In the genomic region with DNA sequence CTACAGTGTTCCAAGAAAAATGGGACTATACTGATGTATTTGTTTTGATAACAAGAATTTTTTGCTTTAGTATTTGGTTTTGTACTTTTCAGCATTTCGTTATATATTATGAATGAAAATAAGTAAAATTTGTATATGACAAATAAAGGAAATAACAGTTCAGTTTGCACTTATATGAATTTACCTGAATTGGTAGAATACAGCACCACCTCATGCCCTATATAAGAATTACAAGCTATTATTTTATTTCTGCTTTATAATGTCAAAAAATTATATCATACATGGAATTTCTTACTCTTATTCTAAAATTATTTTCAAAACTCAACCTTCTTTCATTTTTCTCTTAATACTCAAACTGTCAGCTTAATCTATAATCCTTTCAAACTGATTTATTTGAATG, we compare ENCODE assay signal across 8 cellular contexts. TPM values are rescaled to one million over a fixed set of nuclear protein-coding genes. Genes with fewer than 3 reads are reported as not detected.
DNase-seq lines count a peak whose midpoint lies in the region; ATAC-seq, FAIRE-seq and TF ChIP-seq lines count a peak whose summit lies in the region.

No MANE protein-coding gene starts in this region.

- intact Hi-C loops in K562 (cut with micrococcal nuclease) (loop anchor here (5.0 kb wide), 1 partner anchor 221 kb away; no protein-coding TSS in a partner anchor), mucosa of descending colon (cut with DNase I, micrococcal nuclease) (no loop called here)

- DNase-seq in D341Med (ENCODE audit: low spot score), result peak; percentile 5
- peak; percentile 5 for DNase-seq in Jurkat, Clone E6-1 (ENCODE audit: low read depth, low spot score)
- no peak for DNase-seq in K562 (ENCODE audit: extremely low read depth in 1 of 4, low spot score in 3 of 4)
- peak; percentile 35 to 40 for DNase-seq in lung microvascular endothelial cell (ENCODE audit: low read depth in 2 of 2)
- DNase-seq in DMS153 treated with DMSO at 0.1 percent for 48 hours (lab: John Stamatoyannopoulos, UW; ENCODE audit: unreplicated experiment), result no peak
- no peak for DNase-seq in mucosa of descending colon
- no peak for DNase-seq in LoVo (ENCODE audit: low spot score)

- peaks cover 18% of the 10 kb centered on the region for H3K36me3 Mint-ChIP-seq in activated T-helper 17 cell treated with anti-CD3 and anti-CD28 coated beads, Interleukin-2, amount 50 U/mL, for 72 hours (ENCODE audit: low read depth)

- no peak for TF ChIP-seq EP300 in K562 (IDR thresholded peaks at IDR 0.05; ENCODE audit: low read length)

- POLR2A ChIA-PET in K562 (lab: Yijun Ruan, JAX), result interaction anchor here (1.9 kb wide), 1 partner anchor 9 kb away, joined by 4 read pairs; no protein-coding TSS in a partner anchor

- TF ChIP-seq POLR2A in K562 (conservative IDR thresholded peaks at IDR 0.05), result no peak

- H3K27ac Mint-ChIP-seq in activated T-helper 17 cell treated with anti-CD3 and anti-CD28 coated beads, Interleukin-2, amount 50 U/mL, for 72 hours, result no peak overlapping the region

- FAIRE-seq in K562 (lab: Jason Lieb, UNC), result no peak

- in situ Hi-C loops in K562 (cut with MboI), result no loop called here

- H3K36me3 ChIP-seq in K562 (ENCODE audit: control insufficient read depth, insufficient read depth, low read length) (no peaks in the 10 kb centered on the region), mucosa of descending colon (ENCODE audit: low read depth) (no peaks in the 10 kb centered on the region)

- no peak overlapping the region for H2AFZ ChIP-seq in K562 (ENCODE audit: low read depth, low read length)

- no peak overlapping the region for H3K27ac ChIP-seq in K562 (ENCODE audit: extremely low read depth, low read depth, low read length)

- no peak overlapping the region for H3K9ac ChIP-seq in K562 (ENCODE audit: insufficient read depth in 1 of 2, low read depth in 2 of 2, low read length in 2 of 2)

- BruUV-seq in K562 (replicated peaks; lab: Mats Ljungman, UMichigan), result no TSS peak

- CTCF ChIA-PET in K562 (lab: Yijun Ruan, JAX; ENCODE audit: low intra/inter-chr PET ratio), result interaction anchor here (0.6 to 0.7 kb wide), 2 partner anchors 72 to 210 kb away, joined by 3 read pairs; no protein-coding TSS in a partner anchor

- ATAC-seq in K562 (no peak), mucosa of descending colon (no peak)
- no peak for ATAC-seq in activated T-helper 17 cell treated with anti-CD3 and anti-CD28 coated beads, Interleukin-2, amount 50 U/mL, for 72 hours (replicated peaks)

- no peaks in the 10 kb centered on the region for H3K9me3 ChIP-seq in K562 (replicated peaks; ENCODE audit: control insufficient read depth, insufficient read depth, low read depth, low read length)
- no peaks in the 10 kb centered on the region for H3K9me3 ChIP-seq in mucosa of descending colon

- no peaks in the 10 kb centered on the region for H3K9me1 ChIP-seq in K562 (ENCODE audit: control insufficient read depth, insufficient read depth, low read length)

- no peaks in the 10 kb centered on the region for H4K20me1 ChIP-seq in K562 (replicated peaks; ENCODE audit: control insufficient read depth, insufficient read depth, low read length)

- no peaks in the 10 kb centered on the region for H3K79me2 ChIP-seq in K562 (ENCODE audit: control insufficient read depth, insufficient read depth, low read length)

- WGBS in K562 (ENCODE audit: insufficient coverage, low coverage, missing lambda C conversion rate), result 11% methylated on average over 1 of the region's 1 CpG

- H3K4me3 Mint-ChIP-seq in activated T-helper 17 cell treated with anti-CD3 and anti-CD28 coated beads, Interleukin-2, amount 50 U/mL, for 72 hours, result no peak overlapping the region

- no peaks in the 10 kb centered on the region for H3K27me3 ChIP-seq in K562 (ENCODE audit: control insufficient read depth in 2 of 2, insufficient read depth in 2 of 2, low read length in 2 of 2)

- H3K4me1 ChIP-seq in K562 (replicated peaks in 1 of 2; ENCODE audit: control insufficient read depth in 2 of 2, insufficient read depth in 2 of 2, low read length in 2 of 2), result no peaks in the 10 kb centered on the region
- no peaks in the 10 kb centered on the region for H3K4me1 ChIP-seq in mucosa of descending colon (ENCODE audit: low read depth)

- no peaks in the 10 kb centered on the region for H3K4me1 Mint-ChIP-seq in activated T-helper 17 cell treated with anti-CD3 and anti-CD28 coated beads, Interleukin-2, amount 50 U/mL, for 72 hours

- TF ChIP-seq CTCF in K562 (IDR thresholded peaks at IDR 0.05 in 2 of 3, conservative IDR thresholded peaks at IDR 0.05 in 1 of 3; ENCODE audit: insufficient read depth in 2 of 3, low read depth in 1 of 3, low read length in 3 of 3) (peak in 2 of 3 experiments; percentile 12 to 66; a peak in 3 of 6 replicates), mucosa of descending colon (IDR thresholded peaks at IDR 0.05) (no peak)

- no peak overlapping the region for H3K4me2 ChIP-seq in K562 (ENCODE audit: insufficient read depth, low read length)

- H3K9me3 Mint-ChIP-seq in activated T-helper 17 cell treated with anti-CD3 and anti-CD28 coated beads, Interleukin-2, amount 50 U/mL, for 72 hours, result no peaks in the 10 kb centered on the region

- peak; percentile 32 to 54 for TF ChIP-seq RAD21 in K562 (CRISPR knock-in tag; conservative IDR thresholded peaks at IDR 0.05 in 1 of 2, IDR thresholded peaks at IDR 0.05 in 1 of 2)

- H3K4me3 ChIP-seq in Jurkat, Clone E6-1 (ENCODE audit: low read length), result no peak overlapping the region
- H3K4me3 ChIP-seq in K562 (no peak overlapping the region), mucosa of descending colon (no peak overlapping the region)

- H3K27me3 Mint-ChIP-seq in activated T-helper 17 cell treated with anti-CD3 and anti-CD28 coated beads, Interleukin-2, amount 50 U/mL, for 72 hours, result no peaks in the 10 kb centered on the region

RNA-seq across cellular contexts. Expression of gene EFCAB7, which starts 14.6 kb away (rescaled TPM):
- polyA plus RNA-seq in Jurkat, Clone E6-1 (2012; ENCODE audit: insufficient read depth, insufficient read length), result 10.0 TPM
- total RNA-seq in K562 (2011; cell fraction: chromatin; rRNA removed; ENCODE audit: low replicate concordance), result 2.8 and 10.9 TPM in 2 replicates
- total RNA-seq in K562 (2011; cell fraction: nucleolus; rRNA removed), result 1.0 and 2.8 TPM in 2 replicates
- total RNA-seq in K562 (2011; cell fraction: nucleoplasm; rRNA removed), result 2.8 and 3.1 TPM in 2 replicates
- total RNA-seq in K562 (2014; rRNA removed), result 2.6 and 3.2 TPM in 2 replicates
- 6.6 and 7.7 TPM in 2 replicates for total RNA-seq in K562 (2014; rRNA removed; fragmentation: Illumina TruSeq; extraction: Trizol)
- total RNA-seq in K562 (2015; rRNA removed; fragmentation: Illumina TruSeq; extraction: Trizol), result 6.1 and 6.5 TPM in 2 replicates
- 3.5 and 4.3 TPM in 2 replicates for total RNA-seq in K562 (2021)
- polyA plus RNA-seq in K562 (2011; rRNA removed), result 5.0 and 5.1 TPM in 2 replicates
- polyA plus RNA-seq in K562 (2011; cell fraction: cytosol; rRNA removed), result 0.33 and 1.5 TPM in 2 replicates
- 2.3 and 4.4 TPM in 2 replicates for polyA plus RNA-seq in K562 (2011; cell fraction: nucleus; rRNA removed)
- polyA plus RNA-seq in K562 (2012), result 2.5 and 5.1 TPM in 2 replicates
- polyA plus RNA-seq in K562 (2014; fragmentation: Illumina TruSeq; extraction: Trizol), result 5.3 and 6.2 TPM in 2 replicates
- 1 to 10 TPM; 5.7 to 7.6 TPM for polyA plus RNA-seq in K562 (2014; fragmentation: Nextera tagmentation; extraction: Ambion mirVana)
- polyA plus RNA-seq in K562 (2014; rRNA removed), result 5.1 and 6.8 TPM in 2 replicates
- polyA minus RNA-seq in K562 (2011; rRNA and poly(A)+ RNA removed), result 4.2 and 4.4 TPM in 2 replicates
- polyA minus RNA-seq in K562 (2011; cell fraction: cytosol; rRNA and poly(A)+ RNA removed), result 2.0 and 2.9 TPM in 2 replicates
- polyA minus RNA-seq in K562 (2011; cell fraction: nucleus; rRNA and poly(A)+ RNA removed), result 3.5 and 4.8 TPM in 2 replicates
- total RNA-seq in lung microvascular endothelial cell, result 2.4 and 3.2 TPM in 2 replicates
- 10 to 100 TPM in 1 of 2 donors, 1 to 10 TPM in 1; 9.7 to 10.5 TPM for total RNA-seq in activated T-helper 17 cell treated with anti-CD3 and anti-CD28 coated beads, Interleukin-2, amount 50 U/mL, for 72 hours
- total RNA-seq in mucosa of descending colon, result 1 to 10 TPM; 3.9 to 5.2 (median 4.9) TPM

RNA-seq across cellular contexts. Expression of gene ITGB3BP, which starts 14.9 kb away (rescaled TPM):
- 84.3 TPM for polyA plus RNA-seq in Jurkat, Clone E6-1 (2012; ENCODE audit: insufficient read depth, insufficient read length)
- total RNA-seq in K562 (2011; cell fraction: chromatin; rRNA removed; ENCODE audit: low replicate concordance), result 18.4 and 99.3 TPM in 2 replicates
- total RNA-seq in K562 (2011; cell fraction: nucleolus; rRNA removed), result 9.2 and 16.3 TPM in 2 replicates
- 38.0 and 73.1 TPM in 2 replicates for total RNA-seq in K562 (2011; cell fraction: nucleoplasm; rRNA removed)
- total RNA-seq in K562 (2014; rRNA removed) (52.7 and 62.8 TPM in 2 replicates), K562 (2014; rRNA removed; fragmentation: Illumina TruSeq; extraction: Trizol) (110 and 123 TPM in 2 replicates), K562 (2015; rRNA removed; fragmentation: Illumina TruSeq; extraction: Trizol) (80.5 and 95.0 TPM in 2 replicates), K562 (2021) (67.6 and 79.3 TPM in 2 replicates), lung microvascular endothelial cell (4.6 and 15.7 TPM in 2 replicates), mucosa of descending colon (10 to 100 TPM; 11.8 to 16.8 (median 12.9) TPM)
- polyA plus RNA-seq in K562 (2011; rRNA removed) (91.9 and 111 TPM in 2 replicates), K562 (2014; fragmentation: Illumina TruSeq; extraction: Trizol) (130 and 136 TPM in 2 replicates), K562 (2014; fragmentation: Nextera tagmentation; extraction: Ambion mirVana) (100 to 1,000 TPM; 150 to 151 TPM), K562 (2014; rRNA removed) (84.5 and 94.4 TPM in 2 replicates)
- polyA plus RNA-seq in K562 (2011; cell fraction: cytosol; rRNA removed), result 11.2 and 26.3 TPM in 2 replicates
- polyA plus RNA-seq in K562 (2011; cell fraction: nucleus; rRNA removed), result 32.5 and 34.2 TPM in 2 replicates
- polyA plus RNA-seq in K562 (2012), result 89.8 and 107 TPM in 2 replicates
- 39.4 and 47.9 TPM in 2 replicates for polyA minus RNA-seq in K562 (2011; rRNA and poly(A)+ RNA removed)
- 12.3 and 15.0 TPM in 2 replicates for polyA minus RNA-seq in K562 (2011; cell fraction: cytosol; rRNA and poly(A)+ RNA removed)
- 32.3 and 54.9 TPM in 2 replicates for polyA minus RNA-seq in K562 (2011; cell fraction: nucleus; rRNA and poly(A)+ RNA removed)
- 10 to 100 TPM; 46.4 to 55.2 TPM for total RNA-seq in activated T-helper 17 cell treated with anti-CD3 and anti-CD28 coated beads, Interleukin-2, amount 50 U/mL, for 72 hours

RNA-seq across cellular contexts. Expression of gene PGM1, which starts 55.3 kb away (rescaled TPM):
- polyA plus RNA-seq in Jurkat, Clone E6-1 (2012; ENCODE audit: insufficient read depth, insufficient read length), result 54.0 TPM
- not detected in 2 replicates for total RNA-seq in K562 (2011; cell fraction: chromatin; rRNA removed; ENCODE audit: low replicate concordance)
- not detected in 2 replicates for total RNA-seq in K562 (2011; cell fraction: nucleolus; rRNA removed)
- total RNA-seq in K562 (2011; cell fraction: nucleoplasm; rRNA removed), result not detected in 2 replicates
- total RNA-seq in K562 (2014; rRNA removed) (0.14 TPM in 1 of 2 replicates, not detected in the other), K562 (2014; rRNA removed; fragmentation: Illumina TruSeq; extraction: Trizol) (not detected in 2 replicates), K562 (2015; rRNA removed; fragmentation: Illumina TruSeq; extraction: Trizol) (not detected in 2 replicates), K562 (2021) (0.31 and 0.45 TPM in 2 replicates), lung microvascular endothelial cell (28.8 and 36.1 TPM in 2 replicates), mucosa of descending colon (100 to 1,000 TPM in 1 of 3 donors, 10 to 100 TPM in 2; 81.0 to 116 (median 87.3) TPM)
- polyA plus RNA-seq in K562 (2011; rRNA removed) (0.03 TPM in 1 of 2 replicates, not detected in the other), K562 (2014; fragmentation: Illumina TruSeq; extraction: Trizol) (not detected in 2 replicates), K562 (2014; fragmentation: Nextera tagmentation; extraction: Ambion mirVana) (not detected), K562 (2014; rRNA removed) (0.04 TPM in 1 of 2 replicates, not detected in the other)
- polyA plus RNA-seq in K562 (2011; cell fraction: cytosol; rRNA removed), result not detected in 2 replicates
- polyA plus RNA-seq in K562 (2011; cell fraction: nucleus; rRNA removed), result 0.04 TPM in 1 of 2 replicates, not detected in the other
- 0.05 TPM in 1 of 2 replicates, not detected in the other for polyA plus RNA-seq in K562 (2012)
- not detected in 2 replicates for polyA minus RNA-seq in K562 (2011; rRNA and poly(A)+ RNA removed)
- 0.55 TPM in 1 of 2 replicates, not detected in the other for polyA minus RNA-seq in K562 (2011; cell fraction: cytosol; rRNA and poly(A)+ RNA removed)
- not detected in 2 replicates for polyA minus RNA-seq in K562 (2011; cell fraction: nucleus; rRNA and poly(A)+ RNA removed)
- total RNA-seq in activated T-helper 17 cell treated with anti-CD3 and anti-CD28 coated beads, Interleukin-2, amount 50 U/mL, for 72 hours, result 10 to 100 TPM; 34.8 to 42.7 TPM

Comparison
In these comparisons a context has a peak if more than half of its experiments do, and no peak if none do; other contexts are left out.
1. DNase-seq: peak in D341Med (single experiment), Jurkat, Clone E6-1 (single experiment) and lung microvascular endothelial cell (2 of 2); none in K562 (0 of 4), DMS153 treated with DMSO at 0.1 percent for 48 hours (single experiment), mucosa of descending colon (0 of 3) and LoVo (single experiment).
2. RNA of gene PGM1, which starts 55.3 kb away (total RNA-seq): 81.0 to 116 TPM in mucosa of descending colon, 34.8 to 42.7 TPM in activated T-helper 17 cell treated with anti-CD3 and anti-CD28 coated beads, Interleukin-2, amount 50 U/mL, for 72 hours and 28.8 to 36.1 TPM in lung microvascular endothelial cell; 0.14 to 0.45 TPM in K562; every median in the first group is over 10 times any median in the second.